ENCODE assay signal across 7 cellular contexts in genomic region chr14:19485346-19485745, GRCh38. TPM values are rescaled to one million over a fixed set of nuclear protein-coding genes. Genes with fewer than 3 reads are reported as not detected.
"Had no signal": no experiment of that assay in that cellular context is flagged by ENCODE, and none has a peak within 500 bp of the region (broad histone marks: within the 10 kb centered on the region; RNA-seq: fewer than 3 reads in every experiment).

No MANE protein-coding gene starts in this region.

RNA-seq across cellular contexts. Expression of gene POTEG, which starts 51.2 kb away (rescaled TPM):
- total RNA-seq: activated CD4-positive, alpha-beta T cell treated with anti-CD3 and anti-CD28 coated beads, Interleukin-2, amount 10 ng/mL, durations not matched to agents 7 days and 5 days; activated CD8-positive, alpha-beta memory T cell treated with anti-CD3 and anti-CD28 coated beads for 36 hours; activated T-helper 2 cell treated with anti-CD3 and anti-CD28 coated beads, Interferon-gamma antibody, Interleukin-2, Interleukin-4, amounts not matched to agents 10 μg/mL and 5 μg/mL and 100 μg/mL, durations not matched to agents 14 hours and 24 hours and 36 hours; neural crest cell; right atrium auricular region; T-helper 2 cell treated with Interferon-gamma antibody and Interleukin-4, amounts not matched to agents 100 ng/mL and 5 ng/mL, for 36 hours; temporal lobe had no signal
